2 cellular contexts compared by ENCODE assay signal in genomic region chr13:60135344-60135743, GRCh38.
TF ChIP-seq lines count a peak whose summit lies in the region.

No MANE protein-coding gene starts in this region.

TF ChIP-seq in SK-N-SH, 30 proteins besides CTCF, POLR2A, EP300 and RAD21 (continued from another document):
- TF ChIP-seq ZBTB33 (IDR thresholded peaks at IDR 0.05; ENCODE audit: borderline replicate concordance, low read depth) = no peak
- no peak for TF ChIP-seq USF2 (IDR thresholded peaks at IDR 0.05; ENCODE audit: borderline replicate concordance, low read depth, low read length)
- no peak for TF ChIP-seq RFX5 (IDR thresholded peaks at IDR 0.05; ENCODE audit: low read length)
- no peak for TF ChIP-seq JUND (IDR thresholded peaks at IDR 0.05)
- no peak for TF ChIP-seq GABPA (IDR thresholded peaks at IDR 0.05; ENCODE audit: low read depth)
- TF ChIP-seq MAX (IDR thresholded peaks at IDR 0.05; ENCODE audit: low read depth) = no peak
- TF ChIP-seq GATA2 (CRISPR knock-in tag; IDR thresholded peaks at IDR 0.05) = no peak

TF ChIP-seq in SK-N-SH treated with all-trans-retinoic acid at 6 μM for 48 hours, 23 proteins besides CTCF, POLR2A, EP300 and RAD21 (continued from another document):
- no peak for TF ChIP-seq PATZ1 (CRISPR knock-in tag; IDR thresholded peaks at IDR 0.05; ENCODE audit: borderline replicate concordance)
- no peak for TF ChIP-seq CSDC2 (CRISPR knock-in tag; IDR thresholded peaks at IDR 0.05)
- TF ChIP-seq CSRNP3 (CRISPR knock-in tag; IDR thresholded peaks at IDR 0.05) = no peak
- TF ChIP-seq ISL1 (CRISPR knock-in tag; IDR thresholded peaks at IDR 0.05) = no peak
- TF ChIP-seq CREB5 (CRISPR knock-in tag; IDR thresholded peaks at IDR 0.05; ENCODE audit: low read depth) = no peak
- no peak for TF ChIP-seq BACH2 (CRISPR knock-in tag; IDR thresholded peaks at IDR 0.05; ENCODE audit: borderline replicate concordance)
- TF ChIP-seq SNAI2 (CRISPR knock-in tag; IDR thresholded peaks at IDR 0.05) = no peak
- no peak for TF ChIP-seq ESRRG (CRISPR knock-in tag; IDR thresholded peaks at IDR 0.05)
- TF ChIP-seq TOX (CRISPR knock-in tag; IDR thresholded peaks at IDR 0.05; ENCODE audit: borderline replicate concordance) = no peak
